1 cellular context compared by ENCODE assay signal in genomic region chr6:135883045-135883444, GRCh38.
TF ChIP-seq lines count a peak whose summit lies in the region.

No MANE protein-coding gene starts in this region.

TF ChIP-seq in IMR-90, 13 proteins besides CTCF, POLR2A, EP300 and RAD21:
- TF ChIP-seq MAZ (IDR thresholded peaks at IDR 0.05; ENCODE audit: borderline replicate concordance, low read depth, low read length) (no peak), CEBPB (IDR thresholded peaks at IDR 0.05; ENCODE audit: low read depth, low read length) (no peak), ELK1 (IDR thresholded peaks at IDR 0.05; ENCODE audit: borderline replicate concordance, low read depth, low read length) (no peak), MXI1 (IDR thresholded peaks at IDR 0.05; ENCODE audit: borderline replicate concordance, low read depth, low read length) (no peak), SMC3 (IDR thresholded peaks at IDR 0.05; ENCODE audit: low read depth, low read length) (no peak), RFX5 (IDR thresholded peaks at IDR 0.05; ENCODE audit: low read depth, low read length) (no peak)
